ENCODE assay signal across 11 cellular contexts in the genomic region with DNA sequence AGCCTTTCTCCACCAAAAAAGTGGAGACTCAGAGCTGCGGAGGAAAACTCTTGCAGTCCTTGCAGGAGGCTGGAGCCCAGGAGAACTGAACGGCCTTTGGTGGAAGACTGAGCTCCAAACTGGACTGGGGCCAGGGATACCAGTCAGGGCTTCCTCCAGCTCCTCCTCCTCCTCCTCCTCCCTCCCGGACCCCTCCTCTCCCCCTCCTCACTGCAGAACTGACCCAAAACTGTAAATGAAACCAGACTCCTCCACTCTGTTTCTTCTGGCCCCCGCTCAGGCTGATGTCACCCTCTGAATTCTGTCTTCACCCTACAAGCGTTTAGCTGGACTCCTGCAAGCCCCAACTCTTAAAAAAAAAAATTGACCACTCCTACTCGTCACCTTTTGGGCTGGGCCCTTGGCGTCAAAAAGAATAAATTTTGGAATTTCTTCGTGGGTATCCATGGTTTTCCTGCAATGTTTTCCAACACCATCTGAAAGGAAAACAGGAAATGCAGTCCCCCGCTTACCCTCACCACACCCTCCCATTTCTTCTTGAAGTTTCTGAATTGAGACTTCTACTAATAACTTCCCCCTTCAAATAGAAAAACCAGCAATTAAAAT. TPM values are rescaled to one million over a fixed set of nuclear protein-coding genes. Genes with fewer than 3 reads are reported as not detected.
DNase-seq lines count a peak whose midpoint lies in the region; ATAC-seq, FAIRE-seq and TF ChIP-seq lines count a peak whose summit lies in the region.
"Had no signal": no experiment of that assay in that cellular context is flagged by ENCODE, and none has a peak within 500 bp of the region (broad histone marks: within the 10 kb centered on the region; RNA-seq: fewer than 3 reads in every experiment).

A gene with protein sequence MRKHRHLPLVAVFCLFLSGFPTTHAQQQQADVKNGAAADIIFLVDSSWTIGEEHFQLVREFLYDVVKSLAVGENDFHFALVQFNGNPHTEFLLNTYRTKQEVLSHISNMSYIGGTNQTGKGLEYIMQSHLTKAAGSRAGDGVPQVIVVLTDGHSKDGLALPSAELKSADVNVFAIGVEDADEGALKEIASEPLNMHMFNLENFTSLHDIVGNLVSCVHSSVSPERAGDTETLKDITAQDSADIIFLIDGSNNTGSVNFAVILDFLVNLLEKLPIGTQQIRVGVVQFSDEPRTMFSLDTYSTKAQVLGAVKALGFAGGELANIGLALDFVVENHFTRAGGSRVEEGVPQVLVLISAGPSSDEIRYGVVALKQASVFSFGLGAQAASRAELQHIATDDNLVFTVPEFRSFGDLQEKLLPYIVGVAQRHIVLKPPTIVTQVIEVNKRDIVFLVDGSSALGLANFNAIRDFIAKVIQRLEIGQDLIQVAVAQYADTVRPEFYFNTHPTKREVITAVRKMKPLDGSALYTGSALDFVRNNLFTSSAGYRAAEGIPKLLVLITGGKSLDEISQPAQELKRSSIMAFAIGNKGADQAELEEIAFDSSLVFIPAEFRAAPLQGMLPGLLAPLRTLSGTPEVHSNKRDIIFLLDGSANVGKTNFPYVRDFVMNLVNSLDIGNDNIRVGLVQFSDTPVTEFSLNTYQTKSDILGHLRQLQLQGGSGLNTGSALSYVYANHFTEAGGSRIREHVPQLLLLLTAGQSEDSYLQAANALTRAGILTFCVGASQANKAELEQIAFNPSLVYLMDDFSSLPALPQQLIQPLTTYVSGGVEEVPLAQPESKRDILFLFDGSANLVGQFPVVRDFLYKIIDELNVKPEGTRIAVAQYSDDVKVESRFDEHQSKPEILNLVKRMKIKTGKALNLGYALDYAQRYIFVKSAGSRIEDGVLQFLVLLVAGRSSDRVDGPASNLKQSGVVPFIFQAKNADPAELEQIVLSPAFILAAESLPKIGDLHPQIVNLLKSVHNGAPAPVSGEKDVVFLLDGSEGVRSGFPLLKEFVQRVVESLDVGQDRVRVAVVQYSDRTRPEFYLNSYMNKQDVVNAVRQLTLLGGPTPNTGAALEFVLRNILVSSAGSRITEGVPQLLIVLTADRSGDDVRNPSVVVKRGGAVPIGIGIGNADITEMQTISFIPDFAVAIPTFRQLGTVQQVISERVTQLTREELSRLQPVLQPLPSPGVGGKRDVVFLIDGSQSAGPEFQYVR (N-terminal part only) (minus strand): TSS at position 109 of the 606 bp plus-strand sequence. CDS start 17,347 bp downstream, outside the sequence.

- TF ChIP-seq CTCF in breast epithelium (IDR thresholded peaks at IDR 0.05), result no peak
- no peak for TF ChIP-seq CTCF in MCF 10A (IDR thresholded peaks at IDR 0.05; ENCODE audit: unreplicated experiment)
- TF ChIP-seq CTCF in omental fat pad (IDR thresholded peaks at IDR 0.05), result no peak

- H3K4me3 Mint-ChIP-seq in MCF 10A (ENCODE audit: unreplicated experiment), result no peak within 1 kb of the TSS
- H3K4me3 Mint-ChIP-seq: B cell had no signal

- no peaks in the 10 kb centered on the region for H3K36me3 Mint-ChIP-seq in MCF 10A (ENCODE audit: insufficient read depth, unreplicated experiment)

- TF ChIP-seq POLR2A in breast epithelium (IDR thresholded peaks at IDR 0.05), result peak; percentile 25

- POLR2A ChIA-PET in MCF 10A (lab: Yijun Ruan, JAX), result interaction anchor here (0.7 kb wide), 1 partner anchor 160 kb away, joined by 5 read pairs; no protein-coding TSS in a partner anchor

- ATAC-seq in omental fat pad (ENCODE audit: low FRiP score), result peak; percentile 67

- BruUV-seq in MCF 10A (replicated peaks; lab: Mats Ljungman, UMichigan), result no TSS peak

- FAIRE-seq in RCC 7860 (lab: Jason Lieb, UNC), result no peak
- FAIRE-seq: islet of Langerhans had no signal

- H3K27me3 ChIP-seq in breast epithelium, result no peaks in the 10 kb centered on the region

- no peaks in the 10 kb centered on the region for H3K9me3 ChIP-seq in breast epithelium

- no peak within 1 kb of the TSS for H3K27ac Mint-ChIP-seq in MCF 10A (ENCODE audit: low read depth, unreplicated experiment)
- H3K27ac Mint-ChIP-seq: B cell had no signal

- intact Hi-C loops in breast epithelium (cut with DNase I; ENCODE audit: low total_unique reads), result no loop called here
- intact Hi-C loops in MCF 10A (cut with micrococcal nuclease), result loop anchor here (5.0 kb wide), 1 partner anchor 158 kb away; no protein-coding TSS in a partner anchor

- no peaks in the 10 kb centered on the region for H3K36me3 ChIP-seq in breast epithelium

- peak within 1 kb of the TSS; percentile 76 to 91 for H3K27ac ChIP-seq in breast epithelium

- H3K4me1 ChIP-seq in breast epithelium, result no peaks in the 10 kb centered on the region

- H3K4me3 ChIP-seq in breast epithelium, result peak within 1 kb of the TSS; percentile 55 to 73 (median 62)

- H3K4me1 Mint-ChIP-seq in MCF 10A (ENCODE audit: insufficient read depth, unreplicated experiment), result no peaks in the 10 kb centered on the region
- H3K4me1 Mint-ChIP-seq: B cell had no signal

- DNase-seq in breast epithelium (ENCODE audit: low spot score in 2 of 2), result peak in 1 of 2 donors; percentile 34
- DNase-seq in MCF 10A (ENCODE audit: unreplicated experiment), result no peak
- DNase-seq in fibroblast of the conjunctiva (ENCODE audit: low read depth), result peak; percentile 99
- DNase-seq in omental fat pad (ENCODE audit: low spot score), result no peak
- no peak for DNase-seq in KG1 (lab: John Stamatoyannopoulos, UW)
- no peak for DNase-seq in DMS53 treated with DMSO at 0.1 percent for 48 hours (lab: John Stamatoyannopoulos, UW; ENCODE audit: unreplicated experiment)
- no peak for DNase-seq in COLO829 (ENCODE audit: low spot score)
- DNase-seq in RCC 7860 (ENCODE audit: low spot score), result no peak
- DNase-seq: activated naive CD4-positive, alpha-beta T cell treated with Interleukin-2 at 50 U/mL for 16 hours had no signal

- H3K27me3 Mint-ChIP-seq in MCF 10A (ENCODE audit: insufficient read depth, unreplicated experiment), result no peaks in the 10 kb centered on the region

- CTCF ChIA-PET in MCF 10A (lab: Yijun Ruan, JAX), result interaction anchor here (0.5 to 2.9 kb wide), 4 partner anchors 15 to 298 kb away, joined by 3 to 16 read pairs (median 3); no protein-coding TSS in a partner anchor

- H3K9me3 Mint-ChIP-seq in MCF 10A (ENCODE audit: unreplicated experiment), result no peaks in the 10 kb centered on the region

RNA-seq across cellular contexts. Expression of the gene that starts here (rescaled TPM):
- total RNA-seq in breast epithelium (100 to 1,000 TPM; 116 to 907 (median 320) TPM), MCF 10A (2022) (0.19 and 0.61 TPM in 2 replicates), omental fat pad (100 to 1,000 TPM; 105 to 712 (median 274) TPM)

Comparison
In these comparisons a context has a peak if more than half of its experiments do, and no peak if none do; other contexts are left out.
1. RNA of the gene that starts here (total RNA-seq): 116 to 907 TPM in breast epithelium and 105 to 712 TPM in omental fat pad; 0.19 to 0.61 TPM in MCF 10A; every median in the first group is over 10 times any median in the second.